ENCODE assay signal across 9 cellular contexts in the genomic region with DNA sequence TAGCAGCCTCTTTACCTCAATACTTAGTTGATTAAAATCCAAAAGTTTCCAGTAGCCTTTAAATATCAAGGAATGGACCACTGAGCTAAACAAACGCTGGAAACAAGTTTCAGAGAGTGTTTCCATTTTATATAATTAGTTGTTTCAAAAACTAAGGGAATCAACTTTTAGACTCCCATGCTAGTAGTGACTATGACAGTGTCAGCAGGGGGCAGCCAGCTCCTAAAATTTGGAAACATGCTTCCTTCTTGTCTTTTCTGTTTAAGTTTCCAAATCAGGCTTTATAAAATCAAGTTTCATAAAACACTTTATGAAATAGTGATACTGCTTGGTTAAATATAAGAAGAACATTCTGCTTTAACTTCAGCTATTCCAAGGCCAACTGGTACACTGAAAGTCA.
A peak's percentile ranks its signal among the peaks of the same experiment; 100 is the strongest.
DNase-seq lines count a peak whose midpoint lies in the region; TF ChIP-seq lines count a peak whose summit lies in the region.
"Had no signal": no experiment of that assay in that cellular context is flagged by ENCODE, and none has a peak within 500 bp of the region (broad histone marks: within the 10 kb centered on the region; RNA-seq: fewer than 3 reads in every experiment).

No MANE protein-coding gene starts in this region.

- TF ChIP-seq CTCF in A673 (conservative IDR thresholded peaks at IDR 0.05; ENCODE audit: low read depth, low read length), result peak; percentile 50
- peak; percentile 27 for TF ChIP-seq CTCF in GM12873 (IDR thresholded peaks at IDR 0.05; ENCODE audit: insufficient read depth, low read depth, low read length, missing control alignments)

- H3K36me3 ChIP-seq in A673 (ENCODE audit: insufficient read depth, low read length, poor library complexity, severe bottlenecking), result no peaks in the 10 kb centered on the region

- no peaks in the 10 kb centered on the region for H3K36me3 Mint-ChIP-seq in activated CD4-positive, alpha-beta T cell treated with anti-CD3 and anti-CD28 coated beads, Interleukin-2, amount 10 ng/mL, durations not matched to agents 24 days and 14 days (ENCODE audit: low read depth)

- H3K9me3 Mint-ChIP-seq in activated CD4-positive, alpha-beta T cell treated with anti-CD3 and anti-CD28 coated beads, Interleukin-2, amount 10 ng/mL, durations not matched to agents 24 days and 14 days, result peaks cover 3% of the 10 kb centered on the region

- H3K27ac Mint-ChIP-seq in activated CD4-positive, alpha-beta T cell treated with anti-CD3 and anti-CD28 coated beads, Interleukin-2, amount 10 ng/mL, durations not matched to agents 24 days and 14 days, result no peak overlapping the region

- H3K4me3 Mint-ChIP-seq in activated CD4-positive, alpha-beta T cell treated with anti-CD3 and anti-CD28 coated beads, Interleukin-2, amount 10 ng/mL, durations not matched to agents 24 days and 14 days, result no peak overlapping the region

- no peak overlapping the region for H3K4me3 ChIP-seq in A673 (ENCODE audit: low read depth, low read length, poor library complexity, severe bottlenecking)

- CTCF ChIA-PET in A673 (lab: Charles Lee), result no interaction called here

- H3K27me3 ChIP-seq in A673 (replicated peaks; ENCODE audit: insufficient read depth, low read depth, low read length, poor library complexity), result no peaks in the 10 kb centered on the region

- H3K4me1 ChIP-seq in A673 (ENCODE audit: insufficient read depth, low read length, poor library complexity, severe bottlenecking), result no peaks in the 10 kb centered on the region

- no peaks in the 10 kb centered on the region for H3K9me3 ChIP-seq in A673 (ENCODE audit: low read depth, low read length, poor library complexity, severe bottlenecking)

- POLR2A ChIA-PET in A673 (lab: Charles Lee; ENCODE audit: low non-redundant PET), result no interaction called here

- no peak overlapping the region for H3K27ac ChIP-seq in A673 (ENCODE audit: low read depth, low read length, poor library complexity, severe bottlenecking)

- H3K4me1 Mint-ChIP-seq in activated CD4-positive, alpha-beta T cell treated with anti-CD3 and anti-CD28 coated beads, Interleukin-2, amount 10 ng/mL, durations not matched to agents 24 days and 14 days, result no peaks in the 10 kb centered on the region

- BruUV-seq in A673 (replicated peaks; lab: Mats Ljungman, UMichigan), result no TSS peak

- in situ Hi-C loops in SK-MEL-5 (cut with HindIII; ENCODE audit: low pct_unique_long_range_greater_than_20kb, low sequenced_read_pairs), result loop anchor here (25.0 kb wide), 1 partner anchor 641 kb away; no protein-coding TSS in a partner anchor

- H3K27me3 Mint-ChIP-seq in activated CD4-positive, alpha-beta T cell treated with anti-CD3 and anti-CD28 coated beads, Interleukin-2, amount 10 ng/mL, durations not matched to agents 24 days and 14 days, result no peaks in the 10 kb centered on the region

- intact Hi-C loops in A673 (cut with micrococcal nuclease; ENCODE audit: unreplicated experiment), result loop anchor here (5.0 kb wide), 1 partner anchor 616 kb away; no protein-coding TSS in a partner anchor
- intact Hi-C loops in head of caudate nucleus (cut with DNase I), result loop anchor here (5.0 kb wide), 1 partner anchor 601 kb away; no protein-coding TSS in a partner anchor
- intact Hi-C loops in activated CD4-positive, alpha-beta T cell treated with anti-CD3 and anti-CD28 coated beads, Interleukin-2, amount 10 ng/mL, durations not matched to agents 24 days and 14 days (cut with micrococcal nuclease), result no loop called here

- peak; percentile 31 for DNase-seq in A673 (ENCODE audit: low spot score)
- DNase-seq in SK-MEL-5 (ENCODE audit: low read depth, low spot score), result peak; percentile 75
- peak; percentile 29 to 88 (median 72) for DNase-seq in head of caudate nucleus
- DNase-seq in NCI-H2107 (lab: John Stamatoyannopoulos, UW), result no peak
- DNase-seq in activated CD4-positive, alpha-beta T cell treated with anti-CD3 and anti-CD28 coated beads, Interleukin-2, amount 10 ng/mL, durations not matched to agents 24 days and 14 days, result no peak
- DNase-seq in activated CD4-positive, CD25-positive, alpha-beta regulatory T cell (lab: John Stamatoyannopoulos, UW), result no peak
- no peak for DNase-seq in NCI-H2227 treated with DMSO at 0.1 percent for 48 hours (lab: John Stamatoyannopoulos, UW)
- DNase-seq: activated CD4-positive, alpha-beta T cell treated with anti-CD3 and anti-CD28 coated beads, Interleukin-2, amount 50 U/mL, for 1 hour had no signal

Comparison
In these comparisons a context has a peak if more than half of its experiments do, and no peak if none do; other contexts are left out.
1. DNase-seq: peak in A673 (single experiment), SK-MEL-5 (single experiment) and head of caudate nucleus (42 of 42); none in NCI-H2107 (single experiment), activated CD4-positive, alpha-beta T cell treated with anti-CD3 and anti-CD28 coated beads, Interleukin-2, amount 10 ng/mL, durations not matched to agents 24 days and 14 days (single experiment), activated CD4-positive, CD25-positive, alpha-beta regulatory T cell (0 of 4) and NCI-H2227 treated with DMSO at 0.1 percent for 48 hours (single experiment).